ENCODE assay signal across 22 cellular contexts in the genomic region with DNA sequence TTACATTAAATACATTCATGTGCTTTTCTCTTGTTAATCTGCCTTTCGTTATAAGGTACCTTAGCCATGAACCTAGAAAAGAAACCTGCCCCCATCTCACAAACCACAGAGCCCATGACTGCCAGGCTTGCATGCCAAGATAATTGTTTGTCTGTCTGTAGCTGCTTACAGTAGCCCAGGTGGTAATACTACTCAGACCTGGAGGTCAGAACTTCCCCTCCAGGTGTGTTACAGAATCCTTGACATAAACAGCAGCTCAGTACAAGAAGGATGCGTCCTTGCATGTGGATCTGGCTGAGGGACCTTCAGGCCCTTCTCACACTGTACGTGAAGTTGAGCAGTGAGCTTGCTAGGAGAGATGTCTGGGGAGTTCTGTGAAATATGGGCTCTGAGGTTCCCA.
DNase-seq lines count a peak whose midpoint lies in the region; ATAC-seq and TF ChIP-seq lines count a peak whose summit lies in the region.
"Had no signal": no experiment of that assay in that cellular context is flagged by ENCODE, and none has a peak within 500 bp of the region (broad histone marks: within the 10 kb centered on the region; RNA-seq: fewer than 3 reads in every experiment).

No MANE protein-coding gene starts in this region.

- no peak for DNase-seq in stimulated activated naive CD8-positive, alpha-beta T cell treated with anti-CD3 and anti-CD28 coated beads, Interleukin-15, amount 100 ng/mL, for 72 hours
- no peak for DNase-seq in stimulated activated naive CD8-positive, alpha-beta T cell treated with anti-CD3 and anti-CD28 coated beads, Interleukin-15, Interleukin-2, amounts not matched to agents 100 U/mL and 50 U/mL, for 24 hours
- peak; percentile 75 for DNase-seq in RPMI8226
- peak; percentile 61 to 81 for DNase-seq in foreskin keratinocyte
- DNase-seq in middle frontal gyrus (ENCODE audit: extremely low spot score, low spot score) = no peak
- DNase-seq: CD8-positive, alpha-beta T cell; DMS79; H7; KBM-7; NCI-H1092 treated with DMSO at 0.1 percent for 48 hours; NCI-H187 treated with DMSO at 0.1 percent for 48 hours; NCI-H2171; NCI-H446 treated with DMSO at 0.1 percent for 48 hours; NCI-H748 treated with DMSO at 0.1 percent for 48 hours; T-cell had no signal

- no peak for TF ChIP-seq CTCF in foreskin keratinocyte (conservative IDR thresholded peaks at IDR 0.05)

- H3K27ac Mint-ChIP-seq in stimulated activated naive CD8-positive, alpha-beta T cell treated with anti-CD3 and anti-CD28 coated beads, Interleukin-15, amount 100 ng/mL, for 72 hours = no peak overlapping the region
- H3K27ac Mint-ChIP-seq: CD8-positive, alpha-beta T cell; T-cell had no signal

- peak; percentile 7 for ATAC-seq in stimulated activated naive CD8-positive, alpha-beta T cell treated with anti-CD3 and anti-CD28 coated beads, Interleukin-15, amount 100 ng/mL, for 72 hours
- no peak for ATAC-seq in stimulated activated naive CD8-positive, alpha-beta T cell treated with anti-CD3 and anti-CD28 coated beads, Interleukin-15, Interleukin-2, amounts not matched to agents 100 U/mL and 50 U/mL, for 24 hours
- no peak for ATAC-seq in foreskin keratinocyte
- no peak for ATAC-seq in GM18498 (IDR thresholded peaks at IDR 0.05; ENCODE audit: unreplicated experiment)
- ATAC-seq in GM18519 (IDR thresholded peaks at IDR 0.05; ENCODE audit: low FRiP score, unreplicated experiment) = no peak
- ATAC-seq in HG02610 (IDR thresholded peaks at IDR 0.05; ENCODE audit: unreplicated experiment) = no peak
- ATAC-seq: CD8-positive, alpha-beta T cell; GM12878; Right ventricle myocardium inferior; T-cell had no signal

- H3K4me3 Mint-ChIP-seq in stimulated activated naive CD8-positive, alpha-beta T cell treated with anti-CD3 and anti-CD28 coated beads, Interleukin-15, amount 100 ng/mL, for 72 hours = no peak overlapping the region
- H3K4me3 Mint-ChIP-seq: CD8-positive, alpha-beta T cell; T-cell had no signal

- H3K4me1 Mint-ChIP-seq in stimulated activated naive CD8-positive, alpha-beta T cell treated with anti-CD3 and anti-CD28 coated beads, Interleukin-15, amount 100 ng/mL, for 72 hours = no peaks in the 10 kb centered on the region
- H3K4me1 Mint-ChIP-seq: T-cell had no signal

- no peaks in the 10 kb centered on the region for H3K27me3 Mint-ChIP-seq in stimulated activated naive CD8-positive, alpha-beta T cell treated with anti-CD3 and anti-CD28 coated beads, Interleukin-15, amount 100 ng/mL, for 72 hours
- H3K27me3 Mint-ChIP-seq: T-cell had no signal

- no peaks in the 10 kb centered on the region for H3K4me1 ChIP-seq in foreskin keratinocyte

- H3K27me3 ChIP-seq in foreskin keratinocyte = no peaks in the 10 kb centered on the region
- H3K27me3 ChIP-seq: BLaER1 had no signal

- H3K27ac ChIP-seq in foreskin keratinocyte = no peak overlapping the region
- H3K27ac ChIP-seq: BLaER1, HL-60 had no signal

- H3K9me3 Mint-ChIP-seq in stimulated activated naive CD8-positive, alpha-beta T cell treated with anti-CD3 and anti-CD28 coated beads, Interleukin-15, amount 100 ng/mL, for 72 hours = no peaks in the 10 kb centered on the region
- H3K9me3 Mint-ChIP-seq: CD8-positive, alpha-beta T cell; T-cell had no signal

Comparison
In these comparisons a context has a peak if more than half of its experiments do, and no peak if none do; other contexts are left out.
1. DNase-seq: peak in RPMI8226 (single experiment) and foreskin keratinocyte (2 of 2); none in stimulated activated naive CD8-positive, alpha-beta T cell treated with anti-CD3 and anti-CD28 coated beads, Interleukin-15, amount 100 ng/mL, for 72 hours (0 of 2), stimulated activated naive CD8-positive, alpha-beta T cell treated with anti-CD3 and anti-CD28 coated beads, Interleukin-15, Interleukin-2, amounts not matched to agents 100 U/mL and 50 U/mL, for 24 hours (single experiment) and middle frontal gyrus (single experiment).